In the genomic region with DNA sequence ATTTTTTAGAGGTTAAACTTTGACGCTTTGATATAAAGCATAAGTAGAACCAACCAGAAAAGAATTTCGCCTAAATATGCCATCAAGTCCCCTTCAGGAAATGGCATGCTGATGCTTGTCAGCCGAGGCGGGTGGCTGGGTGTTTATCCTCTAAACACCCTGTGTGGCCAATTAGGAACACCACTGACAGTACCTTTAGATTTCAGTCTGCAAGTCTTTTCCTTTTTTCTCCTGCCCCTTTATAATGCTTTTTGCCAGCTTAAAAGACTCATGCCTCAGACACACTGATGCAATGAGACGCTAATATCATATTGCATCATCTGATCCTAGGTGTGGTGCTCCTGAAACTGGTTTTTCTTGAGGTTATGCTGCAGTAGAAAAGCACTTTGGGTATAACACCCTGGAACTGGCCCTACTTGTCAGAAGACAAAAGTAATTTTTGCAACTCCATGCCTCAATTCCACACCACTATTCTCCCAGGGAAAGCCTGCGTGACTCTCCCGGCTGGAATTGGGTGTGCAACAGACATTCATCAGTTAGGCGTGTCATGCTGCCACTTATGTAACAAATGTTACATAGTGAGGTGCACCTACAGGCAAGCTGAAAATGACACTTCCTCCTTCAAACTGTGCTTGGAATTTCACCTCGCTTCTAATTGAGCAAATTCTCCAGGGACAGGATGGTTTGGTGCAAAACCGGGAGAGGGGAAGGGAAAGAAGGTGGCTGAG, we compare ENCODE assay signal across 9 cellular contexts. TPM values are rescaled to one million over a fixed set of nuclear protein-coding genes. Genes with fewer than 3 reads are reported as not detected.
DNase-seq lines count a peak whose midpoint lies in the region; ATAC-seq, FAIRE-seq and TF ChIP-seq lines count a peak whose summit lies in the region.
"Had no signal": no experiment of that assay in that cellular context is flagged by ENCODE, and none has a peak within 500 bp of the region (broad histone marks: within the 10 kb centered on the region; RNA-seq: fewer than 3 reads in every experiment).

No MANE protein-coding gene starts in this region.

- no peak for TF ChIP-seq POLR2A in gastroesophageal sphincter (IDR thresholded peaks at IDR 0.05)

- peak overlapping the region in 3 of 4 donors; percentile 85 to 99 (median 90) for H3K4me3 Mint-ChIP-seq in CD4-positive, CD25-positive, alpha-beta regulatory T cell
- H3K4me3 Mint-ChIP-seq in HFFc6, result no peak overlapping the region

- DNase-seq in CD4-positive, CD25-positive, alpha-beta regulatory T cell, result peak in 1 of 3 donors; percentile 33
- DNase-seq in HFFc6 (peak; percentile 19), keratinocyte (ENCODE audit: low read depth, low spot score) (peak; percentile 76), NCI-H2081 (lab: John Stamatoyannopoulos, UW) (no peak)
- DNase-seq: naive B cell had no signal

- H3K4me3 ChIP-seq in CD4-positive, CD25-positive, alpha-beta regulatory T cell (ENCODE audit: low read depth, low read length), result no peak overlapping the region
- H3K4me3 ChIP-seq in keratinocyte (ENCODE audit: control insufficient read depth in 2 of 3, extremely low read depth in 1 of 3, insufficient read depth in 2 of 3, low read depth in 1 of 3, low read length in 3 of 3) (peak overlapping the region; percentile 48 to 99 (median 94)), gastroesophageal sphincter (no peak overlapping the region)

- peaks cover 28% of the 10 kb centered on the region for H3K4me1 ChIP-seq in CD4-positive, CD25-positive, alpha-beta regulatory T cell (ENCODE audit: control insufficient read depth, insufficient read depth, low read length, poor library complexity, severe bottlenecking)
- H3K4me1 ChIP-seq in keratinocyte (ENCODE audit: control insufficient read depth, extremely low read depth, insufficient read depth, low read length) (peaks cover 47% of the 10 kb centered on the region), gastroesophageal sphincter (peaks cover 0 to 29% (median 15%) of the 10 kb centered on the region in 3 donors)

- no peak overlapping the region for H3K27ac ChIP-seq in CD4-positive, CD25-positive, alpha-beta regulatory T cell (ENCODE audit: insufficient read depth, low read length, poor library complexity, severe bottlenecking)
- H3K27ac ChIP-seq in VCaP (peak overlapping the region; percentile 1; the same call in 1 of the 2 replicates), keratinocyte (ENCODE audit: control insufficient read depth, insufficient read depth, low read length) (peak overlapping the region; percentile 99), gastroesophageal sphincter (no peak overlapping the region)

- H3K9me3 Mint-ChIP-seq in CD4-positive, CD25-positive, alpha-beta regulatory T cell, result no peaks in the 10 kb centered on the region
- no peaks in the 10 kb centered on the region for H3K9me3 Mint-ChIP-seq in HFFc6
- H3K9me3 Mint-ChIP-seq: naive B cell had no signal

- no peak for ATAC-seq in CD4-positive, CD25-positive, alpha-beta regulatory T cell (ENCODE audit: low read depth in 2 of 2)
- ATAC-seq in HG03439 (IDR thresholded peaks at IDR 0.05; ENCODE audit: unreplicated experiment), result no peak
- ATAC-seq in HG03571 (IDR thresholded peaks at IDR 0.05; ENCODE audit: unreplicated experiment), result no peak
- ATAC-seq in gastroesophageal sphincter, result no peak

- H3K4me1 Mint-ChIP-seq in CD4-positive, CD25-positive, alpha-beta regulatory T cell, result peaks cover 0 to 24% (median 15%) of the 10 kb centered on the region in 4 donors
- H3K4me1 Mint-ChIP-seq in HFFc6 (ENCODE audit: low read depth), result peaks cover 43% of the 10 kb centered on the region

- FAIRE-seq in keratinocyte (lab: Jason Lieb, UNC), result peak; percentile 69

- peak overlapping the region; percentile 100 for H3K4me2 ChIP-seq in keratinocyte (ENCODE audit: control insufficient read depth, extremely low read depth, insufficient read depth, low read depth, low read length)

- H3K27me3 ChIP-seq in CD4-positive, CD25-positive, alpha-beta regulatory T cell (ENCODE audit: control insufficient read depth, insufficient read depth, low read length), result peaks cover 3% of the 10 kb centered on the region
- H3K27me3 ChIP-seq in keratinocyte (ENCODE audit: control insufficient read depth, extremely low read depth, insufficient read depth, low read length) (no peaks in the 10 kb centered on the region), gastroesophageal sphincter (no peaks in the 10 kb centered on the region)

- dilution Hi-C loops in keratinocyte (cut with MboI; ENCODE audit: extremely low pct_ligation_motif_present, low sequenced_read_pairs), result no loop called here

- H4K20me1 ChIP-seq in keratinocyte (ENCODE audit: control insufficient read depth, extremely low read depth, insufficient read depth, low read length), result peaks cover 4% of the 10 kb centered on the region

- peaks cover 30% of the 10 kb centered on the region for H3K27me3 Mint-ChIP-seq in CD4-positive, CD25-positive, alpha-beta regulatory T cell
- H3K27me3 Mint-ChIP-seq in HFFc6 (ENCODE audit: insufficient read depth), result no peaks in the 10 kb centered on the region

- H3K79me2 ChIP-seq in keratinocyte (ENCODE audit: control insufficient read depth, insufficient read depth, low read length), result peaks cover 23% of the 10 kb centered on the region

- WGBS in gastroesophageal sphincter (ENCODE audit: low coverage in 1 of 2), 2 donors, result 66 to 80% methylated on average over 7 to 10 of the region's 10 CpGs

- peak overlapping the region; percentile 95 for H3K9ac ChIP-seq in keratinocyte (ENCODE audit: control insufficient read depth, extremely low read depth, insufficient read depth, low read length)

- no peaks in the 10 kb centered on the region for H3K9me3 ChIP-seq in CD4-positive, CD25-positive, alpha-beta regulatory T cell (ENCODE audit: control insufficient read depth in 2 of 2, low read length in 2 of 2)
- H3K9me3 ChIP-seq in keratinocyte (ENCODE audit: control insufficient read depth, low read depth, low read length) (no peaks in the 10 kb centered on the region), gastroesophageal sphincter (no peaks in the 10 kb centered on the region)

- H3K9me1 ChIP-seq in keratinocyte (ENCODE audit: control insufficient read depth, extremely low read depth, insufficient read depth, low read length), result no peaks in the 10 kb centered on the region

- TF ChIP-seq EP300 in gastroesophageal sphincter (IDR thresholded peaks at IDR 0.05), result no peak

- no peaks in the 10 kb centered on the region for H3K36me3 ChIP-seq in CD4-positive, CD25-positive, alpha-beta regulatory T cell (ENCODE audit: control insufficient read depth, insufficient read depth, low read length)
- peaks cover 0 to 1% of the 10 kb centered on the region in 2 experiments for H3K36me3 ChIP-seq in keratinocyte (ENCODE audit: control insufficient read depth in 2 of 2, extremely low read depth in 1 of 2, insufficient read depth in 2 of 2, low read length in 2 of 2)
- H3K36me3 ChIP-seq in gastroesophageal sphincter, result no peaks in the 10 kb centered on the region

- no peak overlapping the region for H3K27ac Mint-ChIP-seq in CD4-positive, CD25-positive, alpha-beta regulatory T cell
- peak overlapping the region; percentile 45 for H3K27ac Mint-ChIP-seq in HFFc6

- H3K36me3 Mint-ChIP-seq in CD4-positive, CD25-positive, alpha-beta regulatory T cell, result no peaks in the 10 kb centered on the region
- H3K36me3 Mint-ChIP-seq in HFFc6 (ENCODE audit: low read depth), result 0 out of 2 replicates have a peak, but pooled peaks cover 4% of the 10 kb centered on the region
- H3K36me3 Mint-ChIP-seq: naive B cell had no signal

- no peak overlapping the region for H2AFZ ChIP-seq in keratinocyte (ENCODE audit: control insufficient read depth, low read length)

- TF ChIP-seq CTCF in HFFc6 (IDR thresholded peaks at IDR 0.05), result no peak
- no peak for TF ChIP-seq CTCF in VCaP (conservative IDR thresholded peaks at IDR 0.05)
- TF ChIP-seq CTCF in keratinocyte (optimal IDR thresholded peaks at IDR 0.05 in 1 of 3, IDR thresholded peaks at IDR 0.05 in 1 of 3, conservative IDR thresholded peaks at IDR 0.05 in 1 of 3; ENCODE audit: extremely low read depth in 1 of 3, insufficient read depth in 2 of 3, low read length in 3 of 3), result no peak
- TF ChIP-seq CTCF in gastroesophageal sphincter (IDR thresholded peaks at IDR 0.05), result no peak

RNA-seq across cellular contexts. Expression of a gene that starts 2.0 kb away (rescaled TPM):
- 36.0 TPM for total RNA-seq in CD4-positive, CD25-positive, alpha-beta regulatory T cell
- polyA plus RNA-seq in CD4-positive, CD25-positive, alpha-beta regulatory T cell, result 10 to 100 TPM; 13.1 to 19.4 (median 16.1) TPM
- 10 to 100 TPM; 36.0 to 43.8 (median 38.0) TPM for total RNA-seq in HFFc6 (2021; fragmentation: NEBNext Ultra II Directional; extraction: Animal tissue kit (Norgen Biotek cat#: 25700))
- polyA plus RNA-seq in keratinocyte, result 29.4 to 103 TPM (median 45.2 TPM) in 3 replicates
- polyA plus RNA-seq in keratinocyte (2011; ENCODE audit: low read depth), result 27.6 TPM
- polyA plus RNA-seq in keratinocyte (2011; cell fraction: cytosol; rRNA removed), result 53.0 and 56.5 TPM in 2 replicates
- polyA plus RNA-seq in keratinocyte (2011; cell fraction: nucleus; rRNA removed), result 106 and 109 TPM in 2 replicates
- 81.8 and 95.7 TPM in 2 replicates for polyA plus RNA-seq in keratinocyte (2012; ENCODE audit: low replicate concordance)
- polyA minus RNA-seq in keratinocyte, result 76.6 to 117 TPM (median 85.3 TPM) in 3 replicates
- 95.5 TPM for polyA minus RNA-seq in keratinocyte (2011; cell fraction: cytosol; rRNA and poly(A)+ RNA removed)
- 49.8 and 50.0 TPM in 2 replicates for polyA minus RNA-seq in keratinocyte (2011; cell fraction: nucleus; rRNA and poly(A)+ RNA removed)
- 10 to 100 TPM in 3 of 4 donors, 1 to 10 TPM in 1; 9.5 to 21.3 (median 18.5) TPM for total RNA-seq in gastroesophageal sphincter

Comparison
In these comparisons a context has a peak if more than half of its experiments do, and no peak if none do; other contexts are left out.
1. DNase-seq: peak in HFFc6 (single experiment) and keratinocyte (single experiment); none in NCI-H2081 (0 of 2).
2. H3K27ac ChIP-seq: peak in VCaP (single experiment) and keratinocyte (single experiment); none in CD4-positive, CD25-positive, alpha-beta regulatory T cell (single experiment) and gastroesophageal sphincter (0 of 4).
3. H3K4me3 ChIP-seq: peak in keratinocyte (3 of 3); none in CD4-positive, CD25-positive, alpha-beta regulatory T cell (single experiment) and gastroesophageal sphincter (0 of 2).